16 cellular contexts compared by ENCODE assay signal in genomic region chr2:197071213-197071612, GRCh38.
DNase-seq lines count a peak whose midpoint lies in the region; ATAC-seq, FAIRE-seq and TF ChIP-seq lines count a peak whose summit lies in the region.
"Had no signal": no experiment of that assay in that cellular context is flagged by ENCODE, and none has a peak within 500 bp of the region (broad histone marks: within the 10 kb centered on the region; RNA-seq: fewer than 3 reads in every experiment).

No MANE protein-coding gene starts in this region.

- peaks cover 0 to 10% (median 4%) of the 10 kb centered on the region in 8 donors for H3K9me3 Mint-ChIP-seq in CD4-positive, alpha-beta memory T cell
- H3K9me3 Mint-ChIP-seq in IgD-negative memory B cell, result peaks cover 2 to 7% (median 4%) of the 10 kb centered on the region in 3 donors
- no peaks in the 10 kb centered on the region for H3K9me3 Mint-ChIP-seq in activated naive CD8-positive, alpha-beta T cell (ENCODE audit: low read depth)
- H3K9me3 Mint-ChIP-seq in naive thymus-derived CD4-positive, alpha-beta T cell, result peaks cover 0 to 17% (median 2%) of the 10 kb centered on the region in 11 donors

- 86 to 96% methylated on average over 1 of the region's 1 CpG for WGBS in pancreas, 2 donors

- H3K4me1 Mint-ChIP-seq in CD4-positive, alpha-beta memory T cell, result peaks cover 57 to 80% (median 69%) of the 10 kb centered on the region in 4 donors
- H3K4me1 Mint-ChIP-seq in IgD-negative memory B cell, result peaks cover 18 to 28% (median 23%) of the 10 kb centered on the region in 3 donors
- H3K4me1 Mint-ChIP-seq in activated naive CD8-positive, alpha-beta T cell (ENCODE audit: low read depth), result peaks cover 71% of the 10 kb centered on the region
- peaks cover 10 to 80% (median 74%) of the 10 kb centered on the region in 7 donors for H3K4me1 Mint-ChIP-seq in naive thymus-derived CD4-positive, alpha-beta T cell

- H3K27ac Mint-ChIP-seq in CD4-positive, alpha-beta memory T cell, result peak overlapping the region; percentile 2 to 82 (median 57)
- peak overlapping the region; percentile 55 to 85 (median 68) for H3K27ac Mint-ChIP-seq in IgD-negative memory B cell
- H3K27ac Mint-ChIP-seq in activated naive CD8-positive, alpha-beta T cell, result peak overlapping the region; percentile 89
- peak overlapping the region; percentile 12 to 87 (median 54) for H3K27ac Mint-ChIP-seq in naive thymus-derived CD4-positive, alpha-beta T cell

- no peak for FAIRE-seq in pancreas (lab: Jason Lieb, UNC)
- FAIRE-seq: G401.6 had no signal

- peaks cover 79 to 80% of the 10 kb centered on the region in 2 donors for H3K36me3 Mint-ChIP-seq in CD4-positive, alpha-beta memory T cell
- H3K36me3 Mint-ChIP-seq in IgD-negative memory B cell, result peaks cover 32% of the 10 kb centered on the region
- peaks cover 50% of the 10 kb centered on the region for H3K36me3 Mint-ChIP-seq in activated naive CD8-positive, alpha-beta T cell
- peaks cover 12 to 79% (median 68%) of the 10 kb centered on the region in 5 donors for H3K36me3 Mint-ChIP-seq in naive thymus-derived CD4-positive, alpha-beta T cell

- H3K27me3 ChIP-seq in CD4-positive, alpha-beta memory T cell (ENCODE audit: insufficient read depth, low read length), result no peaks in the 10 kb centered on the region
- H3K27me3 ChIP-seq in naive thymus-derived CD4-positive, alpha-beta T cell (ENCODE audit: control insufficient read depth in 2 of 2, insufficient read depth in 2 of 2, low read length in 2 of 2), result no peaks in the 10 kb centered on the region
- no peaks in the 10 kb centered on the region for H3K27me3 ChIP-seq in pancreas
- H3K27me3 ChIP-seq: spleen had no signal

- H3K27me3 Mint-ChIP-seq in CD4-positive, alpha-beta memory T cell, result no peaks in the 10 kb centered on the region
- no peaks in the 10 kb centered on the region for H3K27me3 Mint-ChIP-seq in IgD-negative memory B cell
- H3K27me3 Mint-ChIP-seq in activated naive CD8-positive, alpha-beta T cell, result no peaks in the 10 kb centered on the region
- no peaks in the 10 kb centered on the region for H3K27me3 Mint-ChIP-seq in naive thymus-derived CD4-positive, alpha-beta T cell

- H3K9me3 ChIP-seq in CD4-positive, alpha-beta memory T cell (ENCODE audit: control insufficient read depth in 1 of 2, low read length in 2 of 2), result no peaks in the 10 kb centered on the region
- H3K9me3 ChIP-seq in naive thymus-derived CD4-positive, alpha-beta T cell (ENCODE audit: control insufficient read depth in 2 of 3, low read length in 3 of 3), result no peaks in the 10 kb centered on the region
- no peaks in the 10 kb centered on the region for H3K9me3 ChIP-seq in pancreas

- ATAC-seq in naive thymus-derived CD4-positive, alpha-beta T cell, result no peak
- ATAC-seq in GM21390 (IDR thresholded peaks at IDR 0.05; ENCODE audit: unreplicated experiment) (no peak), pancreas (no peak)
- ATAC-seq: PC-3, SK-N-SH treated with all-trans-retinoic acid at 6 μM for 48 hours had no signal

- H3K4me1 ChIP-seq in CD4-positive, alpha-beta memory T cell (ENCODE audit: insufficient read depth, low read length), result peaks cover 49% of the 10 kb centered on the region
- H3K4me1 ChIP-seq in naive thymus-derived CD4-positive, alpha-beta T cell (ENCODE audit: control insufficient read depth in 2 of 2, insufficient read depth in 2 of 2, low read length in 2 of 2), result peaks cover 0 to 6% of the 10 kb centered on the region in 2 donors
- H3K4me1 ChIP-seq in pancreas, result no peaks in the 10 kb centered on the region

- no peak for TF ChIP-seq CTCF in pancreas (IDR thresholded peaks at IDR 0.05)

- no peak overlapping the region for H3K27ac ChIP-seq in CD4-positive, alpha-beta memory T cell (ENCODE audit: low read depth, low read length)
- no peak overlapping the region for H3K27ac ChIP-seq in naive thymus-derived CD4-positive, alpha-beta T cell (ENCODE audit: low read depth, low read length)
- H3K27ac ChIP-seq in pancreas, result no peak overlapping the region

- intact Hi-C loops in CD4-positive, alpha-beta memory T cell (cut with micrococcal nuclease), result no loop called here
- intact Hi-C loops in naive thymus-derived CD4-positive, alpha-beta T cell (cut with micrococcal nuclease), result loop anchor here in 1 of 2 donors (2.0 kb wide), 1 partner anchor 14 kb away; no protein-coding TSS in a partner anchor
- intact Hi-C loops in pancreas (cut with DNase I), result no loop called here

- peak overlapping the region in 4 of 8 donors; percentile 26 to 59 (median 58) for H3K4me3 Mint-ChIP-seq in CD4-positive, alpha-beta memory T cell
- H3K4me3 Mint-ChIP-seq in IgD-negative memory B cell, result peak overlapping the region in 1 of 4 donors; percentile 66
- peak overlapping the region; percentile 21 for H3K4me3 Mint-ChIP-seq in activated naive CD8-positive, alpha-beta T cell
- H3K4me3 Mint-ChIP-seq in naive thymus-derived CD4-positive, alpha-beta T cell, result peak overlapping the region in 3 of 10 donors; percentile 2 to 14 (median 8)

- no peak overlapping the region for H3K4me3 ChIP-seq in CD4-positive, alpha-beta memory T cell (ENCODE audit: low read length in 2 of 2)
- H3K4me3 ChIP-seq in naive thymus-derived CD4-positive, alpha-beta T cell (ENCODE audit: low read length), result no peak overlapping the region
- no peak overlapping the region for H3K4me3 ChIP-seq in pancreas
- H3K4me3 ChIP-seq: spleen had no signal

- H3K36me3 ChIP-seq in CD4-positive, alpha-beta memory T cell (ENCODE audit: insufficient read depth, low read length), result peaks cover 11% of the 10 kb centered on the region
- H3K36me3 ChIP-seq in naive thymus-derived CD4-positive, alpha-beta T cell (ENCODE audit: control insufficient read depth in 2 of 3, insufficient read depth in 3 of 3, low read length in 3 of 3), result peaks cover 0 to 30% (median under 1%) of the 10 kb centered on the region in 3 experiments
- H3K36me3 ChIP-seq in pancreas, result no peaks in the 10 kb centered on the region

- no peak for DNase-seq in CD4-positive, alpha-beta memory T cell
- no peak for DNase-seq in naive thymus-derived CD4-positive, alpha-beta T cell
- DNase-seq in anterior cingulate cortex (lab: John Stamatoyannopoulos, UW) (no peak), cerebellar nuclear complex (lab: John Stamatoyannopoulos, UW) (no peak), pancreas (no peak)
- DNase-seq: activated CD8-positive, alpha-beta memory T cell treated with anti-CD3 and anti-CD28 coated beads, Interleukin-2, amount 50 U/mL, for 48 hours; dermis blood vessel endothelial cell; NCI-H1694; NCI-H510A; PC-3; spleen had no signal

- POLR2A ChIA-PET in CD4-positive, alpha-beta memory T cell (lab: Charles Lee; ENCODE audit: partially characterized antibody), result interaction anchor here (0.9 kb wide), 1 partner anchor 9 kb away, joined by 3 read pairs; no protein-coding TSS in a partner anchor
- POLR2A ChIA-PET in naive thymus-derived CD4-positive, alpha-beta T cell (lab: Charles Lee), result interaction anchor here (0.7 to 0.8 kb wide), 2 partner anchors 10 to 357 kb away, joined by 3 to 4 read pairs; no protein-coding TSS in a partner anchor

- CTCF ChIA-PET in CD4-positive, alpha-beta memory T cell (lab: Charles Lee; ENCODE audit: partially characterized antibody), result no interaction called here
- CTCF ChIA-PET in naive thymus-derived CD4-positive, alpha-beta T cell (lab: Charles Lee), result interaction anchor here (0.7 to 0.8 kb wide), 2 partner anchors 9 to 66 kb away, joined by 3 read pairs; no protein-coding TSS in a partner anchor
